ENCODE assay signal across 22 cellular contexts in genomic region chr5:91024160-91024559, GRCh38.
"Had no signal": no experiment of that assay in that cellular context is flagged by ENCODE, and none has a peak within 500 bp of the region (broad histone marks: within the 10 kb centered on the region; RNA-seq: fewer than 3 reads in every experiment).

No MANE protein-coding gene starts in this region.

- H3K36me3 ChIP-seq: breast epithelium, spleen, thoracic aorta, upper lobe of left lung had no signal

- H3K9me3 Mint-ChIP-seq: activated B cell treated with CpG ODN at 0.5 μM for 24 hours; activated T-cell treated with anti-CD3 and anti-CD28 coated beads, Interleukin-2, amount 50 U/mL, for 4 hours; activated T-helper 2 cell treated with anti-CD3 and anti-CD28 coated beads, Interferon-gamma antibody, Interleukin-2, Interleukin-4, amounts not matched to agents 10 μg/mL and 5 μg/mL and 100 μg/mL, durations not matched to agents 14 hours and 24 hours and 36 hours; central memory CD8-positive, alpha-beta T cell; natural killer cell treated with Interleukin-12 subunit alpha and Interleukin-12 subunit beta and Interleukin-15 and Interleukin-18, amount 100 ng/mL, for 72 hours had no signal

- H3K4me1 Mint-ChIP-seq: activated B cell treated with CpG ODN at 0.5 μM for 24 hours; activated CD4-positive, alpha-beta T cell treated with anti-CD3 and anti-CD28 coated beads for 36 hours; central memory CD8-positive, alpha-beta T cell had no signal

- ATAC-seq: activated CD4-positive, alpha-beta T cell treated with anti-CD3 and anti-CD28 coated beads for 36 hours; activated T-cell treated with anti-CD3 and anti-CD28 coated beads, Interleukin-2, amount 50 U/mL, for 4 hours; left ventricle myocardium superior; natural killer cell treated with Interleukin-12 subunit alpha and Interleukin-12 subunit beta and Interleukin-15 and Interleukin-18, amount 100 ng/mL, for 72 hours had no signal

- H3K79me2 ChIP-seq: parathyroid adenoma had no signal

- H3K9ac ChIP-seq: parathyroid adenoma had no signal

- H3K27ac Mint-ChIP-seq: activated B cell treated with CpG ODN at 0.5 μM for 24 hours; activated CD4-positive, alpha-beta T cell treated with anti-CD3 and anti-CD28 coated beads for 36 hours; activated naive CD8-positive, alpha-beta T cell; activated T-helper 2 cell treated with anti-CD3 and anti-CD28 coated beads, Interferon-gamma antibody, Interleukin-2, Interleukin-4, amounts not matched to agents 10 μg/mL and 5 μg/mL and 100 μg/mL, durations not matched to agents 14 hours and 24 hours and 36 hours; natural killer cell treated with Interleukin-12 subunit alpha and Interleukin-12 subunit beta and Interleukin-15 and Interleukin-18, amount 100 ng/mL, for 72 hours had no signal

- H3K9me3 ChIP-seq: breast epithelium, spleen, thoracic aorta, upper lobe of left lung had no signal

- H3K4me1 ChIP-seq: breast epithelium, parathyroid adenoma, spleen had no signal

- H3K27ac ChIP-seq: breast epithelium, parathyroid adenoma, spleen, thoracic aorta, upper lobe of left lung had no signal

- H3K27me3 ChIP-seq: breast epithelium, spleen, upper lobe of left lung had no signal

- H2AFZ ChIP-seq: parathyroid adenoma had no signal

- H3K4me3 ChIP-seq: breast epithelium, spleen, thoracic aorta, upper lobe of left lung had no signal

- H3K4me3 Mint-ChIP-seq: activated B cell treated with CpG ODN at 0.5 μM for 24 hours; activated CD4-positive, alpha-beta T cell treated with anti-CD3 and anti-CD28 coated beads for 36 hours; activated naive CD8-positive, alpha-beta T cell; activated T-cell treated with anti-CD3 and anti-CD28 coated beads, Interleukin-2, amount 50 U/mL, for 4 hours; central memory CD8-positive, alpha-beta T cell; natural killer cell treated with Interleukin-12 subunit alpha and Interleukin-12 subunit beta and Interleukin-15 and Interleukin-18, amount 100 ng/mL, for 72 hours had no signal

- DNase-seq: activated B cell treated with CpG ODN at 0.5 μM for 24 hours; activated CD4-positive, alpha-beta T cell treated with anti-CD3 and anti-CD28 coated beads for 36 hours; activated CD4-positive, alpha-beta T cell treated with anti-CD3 and anti-CD28 coated beads, Interleukin-2, amount 50 U/mL, for 4 hours; activated CD8-positive, alpha-beta memory T cell treated with anti-CD3 and anti-CD28 coated beads, Interleukin-2, amount 50 U/mL, for 48 hours; activated naive CD4-positive, alpha-beta T cell; activated T-cell treated with anti-CD3 and anti-CD28 coated beads, Interleukin-2, amount 50 U/mL, for 4 hours; effector memory CD4-positive, alpha-beta T cell; hypothalamus; left ventricle myocardium superior; retina; spleen; stimulated activated CD4-positive, alpha-beta T cell treated with anti-CD3 and anti-CD28 coated beads, Interleukin-4, amount 100 ng/mL, for 1 hour; stimulated activated naive CD4-positive, alpha-beta T cell; T-helper 9 cell; upper lobe of left lung had no signal

- H3K36me3 Mint-ChIP-seq: activated naive CD8-positive, alpha-beta T cell; natural killer cell treated with Interleukin-12 subunit alpha and Interleukin-12 subunit beta and Interleukin-15 and Interleukin-18, amount 100 ng/mL, for 72 hours had no signal
